Comparison of ENCODE assay signal across 9 cellular contexts in genomic region chr3:129045675-129046036, GRCh38. TPM values are rescaled to one million over a fixed set of nuclear protein-coding genes. Genes with fewer than 3 reads are reported as not detected.
DNase-seq lines count a peak whose midpoint lies in the region; ATAC-seq and TF ChIP-seq lines count a peak whose summit lies in the region.
"Had no signal": no experiment of that assay in that cellular context is flagged by ENCODE, and none has a peak within 500 bp of the region (broad histone marks: within the 10 kb centered on the region; RNA-seq: fewer than 3 reads in every experiment).

No MANE protein-coding gene starts in this region.

- intact Hi-C loops in heart left ventricle (cut with DNase I) = no loop called here

- peaks cover 14% of the 10 kb centered on the region for H3K4me1 Mint-ChIP-seq in GM23338
- no peaks in the 10 kb centered on the region for H3K4me1 Mint-ChIP-seq in activated T-cell treated with anti-CD3 and anti-CD28 coated beads, Interleukin-2, amount 50 U/mL, for 4 hours (ENCODE audit: low read depth)

- WGBS in heart left ventricle, 4 donors = 0 to 10% (median 3%) methylated on average over 14 to 43 of the region's 43 CpGs

- peaks cover 7% of the 10 kb centered on the region for H3K36me3 Mint-ChIP-seq in GM23338 (ENCODE audit: low read depth)
- H3K36me3 Mint-ChIP-seq in activated T-cell treated with anti-CD3 and anti-CD28 coated beads, Interleukin-2, amount 50 U/mL, for 4 hours (ENCODE audit: insufficient read depth) = no peaks in the 10 kb centered on the region

- H3K27me3 Mint-ChIP-seq in GM23338 (ENCODE audit: insufficient read depth, low read depth, poor library complexity) = peaks cover 16% of the 10 kb centered on the region
- H3K27me3 Mint-ChIP-seq in activated T-cell treated with anti-CD3 and anti-CD28 coated beads, Interleukin-2, amount 50 U/mL, for 4 hours (ENCODE audit: low read depth) = peaks cover 7% of the 10 kb centered on the region

- no peaks in the 10 kb centered on the region for H3F3A ChIP-seq in GM23338 (replicated peaks; ENCODE audit: low read depth)

- H3K4me2 ChIP-seq in GM23338 = peak overlapping the region; percentile 82

- peak overlapping the region; percentile 24 for H2AFZ ChIP-seq in GM23338

- DNase-seq in GM23338 (ENCODE audit: low spot score) (peak; percentile 79), heart left ventricle (peak in 1 of 5 donors; percentile 76), GM19240 (ENCODE audit: insufficient read length, low spot score) (no peak), NCI-H2107 (lab: John Stamatoyannopoulos, UW) (no peak), NCI-H2081 (lab: John Stamatoyannopoulos, UW) (no peak), occipital lobe (lab: John Stamatoyannopoulos, UW) (no peak)
- DNase-seq in activated T-cell treated with anti-CD3 and anti-CD28 coated beads, Interleukin-2, amount 50 U/mL, for 4 hours = peak; percentile 29
- DNase-seq in stimulated activated CD4-positive, alpha-beta T cell treated with anti-CD3 and anti-CD28 coated beads, Interleukin-15, amount 100 ng/mL, for 24 hours = peak; percentile 68
- DNase-seq: amygdala had no signal

- no peaks in the 10 kb centered on the region for H3K79me2 ChIP-seq in GM23338 (replicated peaks; ENCODE audit: insufficient read depth)

- H3K9me3 Mint-ChIP-seq in GM23338 = peaks cover 10% of the 10 kb centered on the region
- H3K9me3 Mint-ChIP-seq in activated T-cell treated with anti-CD3 and anti-CD28 coated beads, Interleukin-2, amount 50 U/mL, for 4 hours = peaks cover 6% of the 10 kb centered on the region

- H3K4me1 ChIP-seq in GM23338 (ENCODE audit: insufficient read depth) = peaks cover 11% of the 10 kb centered on the region
- peaks cover 0 to 13% (median 6%) of the 10 kb centered on the region in 12 donors for H3K4me1 ChIP-seq in heart left ventricle

- no peak overlapping the region for H3K27ac ChIP-seq in GM23338 (ENCODE audit: low read depth)
- no peak overlapping the region for H3K27ac ChIP-seq in heart left ventricle

- H3K36me3 ChIP-seq in GM23338 (ENCODE audit: insufficient read depth) (peaks cover 5% of the 10 kb centered on the region; the same call in 1 of the 2 replicates), heart left ventricle (no peaks in the 10 kb centered on the region)

- no peak for TF ChIP-seq POLR2A in heart left ventricle (IDR thresholded peaks at IDR 0.05)

- no peaks in the 10 kb centered on the region for H4K20me1 ChIP-seq in GM23338 (replicated peaks; ENCODE audit: insufficient read depth)

- H3K4me3 ChIP-seq in GM23338 (peak overlapping the region; percentile 60), heart left ventricle (peak overlapping the region; percentile 13 to 53 (median 42))

- H3K4me3 Mint-ChIP-seq in GM23338 = peak overlapping the region; percentile 46; the same call in 1 of the 3 replicates
- H3K4me3 Mint-ChIP-seq in activated T-cell treated with anti-CD3 and anti-CD28 coated beads, Interleukin-2, amount 50 U/mL, for 4 hours = peak overlapping the region; percentile 31

- TF ChIP-seq CTCF in GM23338 (conservative IDR thresholded peaks at IDR 0.05; ENCODE audit: low read depth in 2 of 2) (peak in 1 of 2 experiments; percentile 35; a peak in 2 of 4 replicates), heart left ventricle (IDR thresholded peaks at IDR 0.05) (peak in 3 of 12 donors; percentile 9 to 26 (median 15))

- H3K27me3 ChIP-seq in GM23338 (ENCODE audit: insufficient read depth) (peaks cover 44% of the 10 kb centered on the region), heart left ventricle (peaks cover 0 to 15% (median 7%) of the 10 kb centered on the region in 9 donors)

- H3K9me3 ChIP-seq in heart left ventricle = peaks cover 0 to 41% (median 4%) of the 10 kb centered on the region in 12 donors

- no peak overlapping the region for H3K27ac Mint-ChIP-seq in GM23338

- ATAC-seq in GM23338 (peak; percentile 87), heart left ventricle (peak in 3 of 4 donors; percentile 51 to 83 (median 68))
- ATAC-seq in activated T-cell treated with anti-CD3 and anti-CD28 coated beads, Interleukin-2, amount 50 U/mL, for 4 hours = peak; percentile 91

- peaks cover 5% of the 10 kb centered on the region; the same call in 1 of the 2 replicates for H3K9me2 ChIP-seq in GM23338 (ENCODE audit: insufficient read depth)

TF ChIP-seq in GM23338, 12 proteins besides CTCF, POLR2A, EP300 and RAD21 (continues in another document):
- no peak for TF ChIP-seq POLR2AphosphoS5 (IDR thresholded peaks at IDR 0.05; ENCODE audit: low read depth)
- TF ChIP-seq EZH2phosphoT487 (IDR thresholded peaks at IDR 0.05; ENCODE audit: unreplicated experiment) = no peak
- TF ChIP-seq ZNF114 (CRISPR knock-in tag; IDR thresholded peaks at IDR 0.05) = no peak
- no peak for TF ChIP-seq ZNF462 (CRISPR knock-in tag; IDR thresholded peaks at IDR 0.05)

RNA-seq across cellular contexts. Expression of gene GP9, which starts 14.9 kb away (rescaled TPM):
- total RNA-seq in GM23338 (2014; rRNA removed; shearing (Covaris generic)) = not detected in 2 replicates
- polyA plus RNA-seq in GM23338 (2016; fragmentation: Nextera tagmentation; extraction: Ambion mirVana) = not detected in 2 replicates
- total RNA-seq in activated T-cell treated with anti-CD3 and anti-CD28 coated beads, Interleukin-2, amount 50 U/mL, for 4 hours = not detected
- total RNA-seq in heart left ventricle = not detected
- not detected for polyA plus RNA-seq in heart left ventricle
- not detected for total RNA-seq in occipital lobe

RNA-seq across cellular contexts. Expression of gene EFCC1, which starts 44.6 kb away (rescaled TPM):
- total RNA-seq in GM23338 (2014; rRNA removed; shearing (Covaris generic)) = 0.27 TPM in 1 of 2 replicates, not detected in the other
- polyA plus RNA-seq in GM23338 (2016; fragmentation: Nextera tagmentation; extraction: Ambion mirVana) = 0.10 TPM in 1 of 2 replicates, not detected in the other
- total RNA-seq in activated T-cell treated with anti-CD3 and anti-CD28 coated beads, Interleukin-2, amount 50 U/mL, for 4 hours = under 1 TPM in 2 of 3 donors, not detected in 1; 0.26 to 0.35 TPM
- 1 to 10 TPM in 8 of 9 donors, under 1 TPM in 1; 0.60 to 2.5 (median 1.7) TPM for total RNA-seq in heart left ventricle
- polyA plus RNA-seq in heart left ventricle = 1 to 10 TPM in 1 of 2 donors, under 1 TPM in 1; 0.91 to 1.1 TPM
- 0.94 TPM for total RNA-seq in occipital lobe

RNA-seq across cellular contexts. Expression of gene CFAP92, which starts 51.8 kb away (rescaled TPM):
- total RNA-seq in GM23338 (2014; rRNA removed; shearing (Covaris generic)) = 1.6 and 2.1 TPM in 2 replicates
- polyA plus RNA-seq in GM23338 (2016; fragmentation: Nextera tagmentation; extraction: Ambion mirVana) = 1.7 and 2.3 TPM in 2 replicates
- total RNA-seq in activated T-cell treated with anti-CD3 and anti-CD28 coated beads, Interleukin-2, amount 50 U/mL, for 4 hours = under 1 TPM in 1 of 3 donors, not detected in 2; 0.18 TPM
- total RNA-seq in heart left ventricle = 1 to 10 TPM in 1 of 9 donors, under 1 TPM in 5, not detected in 3; 0.12 to 1.8 (median 0.47) TPM
- polyA plus RNA-seq in heart left ventricle = under 1 TPM; 0.17 to 0.23 TPM
- total RNA-seq in occipital lobe = 2.2 TPM

Comparison
In these comparisons a context has a peak if more than half of its experiments do, and no peak if none do; other contexts are left out.
1. DNase-seq: peak in GM23338 (single experiment), activated T-cell treated with anti-CD3 and anti-CD28 coated beads, Interleukin-2, amount 50 U/mL, for 4 hours (single experiment) and stimulated activated CD4-positive, alpha-beta T cell treated with anti-CD3 and anti-CD28 coated beads, Interleukin-15, amount 100 ng/mL, for 24 hours (single experiment); none in GM19240 (single experiment), NCI-H2107 (single experiment), NCI-H2081 (0 of 2) and occipital lobe (single experiment).
2. Peak in every context shown above with its lines, with median percentiles within 50 percentile points of each other: ATAC-seq.